9 cellular contexts compared by ENCODE assay signal in genomic region chr4:102687373-102687981, GRCh38.
DNase-seq lines count a peak whose midpoint lies in the region; ATAC-seq, FAIRE-seq and TF ChIP-seq lines count a peak whose summit lies in the region.
"Had no signal": no experiment of that assay in that cellular context is flagged by ENCODE, and none has a peak within 500 bp of the region (broad histone marks: within the 10 kb centered on the region; RNA-seq: fewer than 3 reads in every experiment).

No MANE protein-coding gene starts in this region.

- H3K9me3 ChIP-seq in keratinocyte (ENCODE audit: control insufficient read depth, low read depth, low read length): no peaks in the 10 kb centered on the region

- H3K9me3 Mint-ChIP-seq in activated T-helper 2 cell treated with anti-CD3 and anti-CD28 coated beads, Interferon-gamma antibody, Interleukin-2, Interleukin-4, amounts not matched to agents 10 μg/mL and 5 μg/mL and 100 μg/mL, durations not matched to agents 14 hours and 24 hours and 36 hours: no peaks in the 10 kb centered on the region
- H3K9me3 Mint-ChIP-seq: activated T-cell treated with anti-CD3 and anti-CD28 coated beads, Interleukin-2, amount 50 U/mL, for 4 hours had no signal

- no peaks in the 10 kb centered on the region for H3K9me1 ChIP-seq in keratinocyte (ENCODE audit: control insufficient read depth, extremely low read depth, insufficient read depth, low read length)

- no peak overlapping the region for H3K4me3 Mint-ChIP-seq in activated T-helper 2 cell treated with anti-CD3 and anti-CD28 coated beads, Interferon-gamma antibody, Interleukin-2, Interleukin-4, amounts not matched to agents 10 μg/mL and 5 μg/mL and 100 μg/mL, durations not matched to agents 14 hours and 24 hours and 36 hours (ENCODE audit: low read depth)
- H3K4me3 Mint-ChIP-seq: activated T-cell treated with anti-CD3 and anti-CD28 coated beads, Interleukin-2, amount 50 U/mL, for 4 hours had no signal

- peak overlapping the region; percentile 64 for H3K9ac ChIP-seq in keratinocyte (ENCODE audit: control insufficient read depth, extremely low read depth, insufficient read depth, low read length)

- TF ChIP-seq CTCF in keratinocyte (optimal IDR thresholded peaks at IDR 0.05 in 1 of 3, IDR thresholded peaks at IDR 0.05 in 1 of 3, conservative IDR thresholded peaks at IDR 0.05 in 1 of 3; ENCODE audit: extremely low read depth in 1 of 3, insufficient read depth in 2 of 3, low read length in 3 of 3): no peak

- dilution Hi-C loops in keratinocyte (cut with MboI; ENCODE audit: extremely low pct_ligation_motif_present, low sequenced_read_pairs): no loop called here

- H3K4me3 ChIP-seq in keratinocyte (ENCODE audit: control insufficient read depth in 2 of 3, extremely low read depth in 1 of 3, insufficient read depth in 2 of 3, low read depth in 1 of 3, low read length in 3 of 3): no peak overlapping the region

- no peaks in the 10 kb centered on the region for H3K27me3 ChIP-seq in keratinocyte (ENCODE audit: control insufficient read depth, extremely low read depth, insufficient read depth, low read length)

- H3K4me1 Mint-ChIP-seq in activated T-helper 2 cell treated with anti-CD3 and anti-CD28 coated beads, Interferon-gamma antibody, Interleukin-2, Interleukin-4, amounts not matched to agents 10 μg/mL and 5 μg/mL and 100 μg/mL, durations not matched to agents 14 hours and 24 hours and 36 hours (ENCODE audit: low read depth): peaks cover 2% of the 10 kb centered on the region

- ATAC-seq in GM18499 (IDR thresholded peaks at IDR 0.05; ENCODE audit: insufficient read depth, unreplicated experiment): peak; percentile 87
- ATAC-seq in GM21737 (IDR thresholded peaks at IDR 0.05; ENCODE audit: unreplicated experiment): peak; percentile 96

- H3K79me2 ChIP-seq in keratinocyte (ENCODE audit: control insufficient read depth, insufficient read depth, low read length): no peaks in the 10 kb centered on the region

- DNase-seq in HT1080 (ENCODE audit: low read depth) (peak; percentile 88), keratinocyte (ENCODE audit: low read depth, low spot score) (no peak), Kasumi-1 (lab: John Stamatoyannopoulos, UW) (no peak), RKO (ENCODE audit: low spot score) (no peak), COLO829 (ENCODE audit: low spot score) (no peak)
- DNase-seq in activated T-helper 2 cell treated with anti-CD3 and anti-CD28 coated beads, Interferon-gamma antibody, Interleukin-2, Interleukin-4, amounts not matched to agents 10 μg/mL and 5 μg/mL and 100 μg/mL, durations not matched to agents 14 hours and 24 hours and 36 hours (ENCODE audit: low spot score): no peak
- DNase-seq: activated T-cell treated with anti-CD3 and anti-CD28 coated beads, Interleukin-2, amount 50 U/mL, for 4 hours had no signal

- peak overlapping the region; percentile 83 for H2AFZ ChIP-seq in keratinocyte (ENCODE audit: control insufficient read depth, low read length)

- no peaks in the 10 kb centered on the region for H4K20me1 ChIP-seq in keratinocyte (ENCODE audit: control insufficient read depth, extremely low read depth, insufficient read depth, low read length)

- H3K36me3 ChIP-seq in keratinocyte (ENCODE audit: control insufficient read depth in 2 of 2, extremely low read depth in 1 of 2, insufficient read depth in 2 of 2, low read length in 2 of 2): no peaks in the 10 kb centered on the region

- H3K36me3 Mint-ChIP-seq in activated T-helper 2 cell treated with anti-CD3 and anti-CD28 coated beads, Interferon-gamma antibody, Interleukin-2, Interleukin-4, amounts not matched to agents 10 μg/mL and 5 μg/mL and 100 μg/mL, durations not matched to agents 14 hours and 24 hours and 36 hours (ENCODE audit: low read depth): peaks cover 4% of the 10 kb centered on the region

- peak overlapping the region; percentile 73 for H3K4me2 ChIP-seq in keratinocyte (ENCODE audit: control insufficient read depth, extremely low read depth, insufficient read depth, low read depth, low read length)

- H3K4me1 ChIP-seq in keratinocyte (ENCODE audit: control insufficient read depth, extremely low read depth, insufficient read depth, low read length): peaks cover 37% of the 10 kb centered on the region

- intact Hi-C loops in activated T-helper 2 cell treated with anti-CD3 and anti-CD28 coated beads, Interferon-gamma antibody, Interleukin-2, Interleukin-4, amounts not matched to agents 10 μg/mL and 5 μg/mL and 100 μg/mL, durations not matched to agents 14 hours and 24 hours and 36 hours (cut with micrococcal nuclease): no loop called here

- no peak overlapping the region for H3K27ac Mint-ChIP-seq in activated T-helper 2 cell treated with anti-CD3 and anti-CD28 coated beads, Interferon-gamma antibody, Interleukin-2, Interleukin-4, amounts not matched to agents 10 μg/mL and 5 μg/mL and 100 μg/mL, durations not matched to agents 14 hours and 24 hours and 36 hours

- H3K27me3 Mint-ChIP-seq in activated T-helper 2 cell treated with anti-CD3 and anti-CD28 coated beads, Interferon-gamma antibody, Interleukin-2, Interleukin-4, amounts not matched to agents 10 μg/mL and 5 μg/mL and 100 μg/mL, durations not matched to agents 14 hours and 24 hours and 36 hours (ENCODE audit: low read depth): no peaks in the 10 kb centered on the region

- peak; percentile 89 for FAIRE-seq in keratinocyte (lab: Jason Lieb, UNC)

- peak overlapping the region; percentile 82 for H3K27ac ChIP-seq in keratinocyte (ENCODE audit: control insufficient read depth, insufficient read depth, low read length)
